In genomic region chr4:128220286-128221235, GRCh38 we compare ENCODE assay signal across 8 cellular contexts.
A peak's percentile ranks its signal among the peaks of the same experiment; 100 is the strongest.
DNase-seq lines count a peak whose midpoint lies in the region; ATAC-seq and TF ChIP-seq lines count a peak whose summit lies in the region.

No MANE protein-coding gene starts in this region.

- H3F3A ChIP-seq in PC-9 (ENCODE audit: insufficient read depth, low read depth) = no peaks in the 10 kb centered on the region

- no peak overlapping the region for H3K4me3 ChIP-seq in cardiac muscle cell
- no peak overlapping the region for H3K4me3 ChIP-seq in PC-9
- H3K4me3 ChIP-seq in fibroblast of villous mesenchyme (ENCODE audit: low read depth, low read length) = no peak overlapping the region

- H3K27ac ChIP-seq in cardiac muscle cell (no peak overlapping the region), PC-9 (no peak overlapping the region)

- no peaks in the 10 kb centered on the region for H3K36me3 Mint-ChIP-seq in T-helper 2 cell treated with Interferon-gamma antibody and Interleukin-4, amounts not matched to agents 5 μg/mL and 100 μg/mL, for 36 hours (ENCODE audit: low read depth)

- no peaks in the 10 kb centered on the region for H3K79me2 ChIP-seq in PC-9 (ENCODE audit: low read depth)

- CTCF ChIA-PET in PC-9 (lab: Charles Lee) = interaction anchor here (0.6 kb wide), 1 partner anchor 167 kb away, joined by 3 read pairs; no protein-coding TSS in a partner anchor

- H3K36me3 ChIP-seq in cardiac muscle cell (no peaks in the 10 kb centered on the region), PC-9 (ENCODE audit: low read depth) (no peaks in the 10 kb centered on the region)

- intact Hi-C loops in Right ventricle myocardium superior (cut with DNase I) = no loop called here
- intact Hi-C loops in PC-9 (cut with micrococcal nuclease; ENCODE audit: unreplicated experiment) = loop anchor here (2.0 to 5.0 kb wide), 2 partner anchors 208 to 483 kb away; no protein-coding TSS in a partner anchor

- H3K27me3 ChIP-seq in cardiac muscle cell (no peaks in the 10 kb centered on the region), PC-9 (ENCODE audit: insufficient read depth, low read depth) (no peaks in the 10 kb centered on the region)

- H3K4me1 Mint-ChIP-seq in T-helper 2 cell treated with Interferon-gamma antibody and Interleukin-4, amounts not matched to agents 5 μg/mL and 100 μg/mL, for 36 hours (ENCODE audit: low read depth) = peaks cover 2% of the 10 kb centered on the region

- H3K4me1 ChIP-seq in cardiac muscle cell (ENCODE audit: low read depth) = no peaks in the 10 kb centered on the region
- H3K4me1 ChIP-seq in PC-9 (replicated peaks; ENCODE audit: insufficient read depth) = no peaks in the 10 kb centered on the region

- TF ChIP-seq CTCF in cardiac muscle cell (IDR thresholded peaks at IDR 0.05; ENCODE audit: low read depth, low read length) (peak; percentile 27), PC-9 (conservative IDR thresholded peaks at IDR 0.05) (peak; percentile 51; the same call in 1 of the 2 replicates), fibroblast of villous mesenchyme (IDR thresholded peaks at IDR 0.05; ENCODE audit: insufficient read depth, low read depth, low read length) (peak; percentile 26)

- POLR2A ChIA-PET in PC-9 (lab: Charles Lee; ENCODE audit: unreplicated experiment) = interaction anchor here (0.6 to 0.7 kb wide), 2 partner anchors 9 to 448 kb away, joined by 3 to 5 read pairs; no protein-coding TSS in a partner anchor

- peak in 1 of 2 donors; percentile 62 for DNase-seq in cardiac muscle cell (ENCODE audit: low read depth in 1 of 2, low spot score in 1 of 2)
- DNase-seq in Right ventricle myocardium superior = no peak
- DNase-seq in PC-9 = peak in 1 of 2 experiments; percentile 37
- DNase-seq in fibroblast of villous mesenchyme (ENCODE audit: low read depth) = peak; percentile 82
- no peak for DNase-seq in activated CD4-positive, alpha-beta T cell treated with anti-CD3 and anti-CD28 coated beads for 48 hours
- DNase-seq in NCI-H2196 (lab: John Stamatoyannopoulos, UW; ENCODE audit: unreplicated experiment) = no peak
- no peak for DNase-seq in T-helper 2 cell treated with Interferon-gamma antibody and Interleukin-4, amounts not matched to agents 5 μg/mL and 100 μg/mL, for 36 hours (ENCODE audit: low spot score)

- H3K27me3 Mint-ChIP-seq in T-helper 2 cell treated with Interferon-gamma antibody and Interleukin-4, amounts not matched to agents 5 μg/mL and 100 μg/mL, for 36 hours (ENCODE audit: low read depth) = no peaks in the 10 kb centered on the region

- no peak overlapping the region for H3K4me2 ChIP-seq in PC-9

- H2AFZ ChIP-seq in PC-9 = no peak overlapping the region

- ATAC-seq in Right ventricle myocardium superior (ENCODE audit: poor library complexity) (no peak), HG02938 (IDR thresholded peaks at IDR 0.05; ENCODE audit: unreplicated experiment) (peak; percentile 80)

- H3K9me2 ChIP-seq in PC-9 (ENCODE audit: insufficient read depth) = no peaks in the 10 kb centered on the region

- H3K27ac Mint-ChIP-seq in T-helper 2 cell treated with Interferon-gamma antibody and Interleukin-4, amounts not matched to agents 5 μg/mL and 100 μg/mL, for 36 hours = no peak overlapping the region

- BruUV-seq in PC-9 (replicated peaks; lab: Mats Ljungman, UMichigan) = no TSS peak

- H3K9me3 Mint-ChIP-seq in T-helper 2 cell treated with Interferon-gamma antibody and Interleukin-4, amounts not matched to agents 5 μg/mL and 100 μg/mL, for 36 hours = no peaks in the 10 kb centered on the region

- no peaks in the 10 kb centered on the region for H3K9me3 ChIP-seq in cardiac muscle cell (ENCODE audit: low read depth)
- no peaks in the 10 kb centered on the region for H3K9me3 ChIP-seq in PC-9 (ENCODE audit: insufficient read depth, low read depth)

- no peak overlapping the region for H3K4me3 Mint-ChIP-seq in T-helper 2 cell treated with Interferon-gamma antibody and Interleukin-4, amounts not matched to agents 5 μg/mL and 100 μg/mL, for 36 hours

- H4K20me1 ChIP-seq in PC-9 (ENCODE audit: insufficient read depth) = no peaks in the 10 kb centered on the region
